ENCODE assay signal across 8 cellular contexts in genomic region chr21:39441502-39442475, GRCh38. TPM values are rescaled to one million over a fixed set of nuclear protein-coding genes. Genes with fewer than 3 reads are reported as not detected.
A peak's percentile ranks its signal among the peaks of the same experiment; 100 is the strongest.
DNase-seq lines count a peak whose midpoint lies in the region; ATAC-seq and TF ChIP-seq lines count a peak whose summit lies in the region.

No MANE protein-coding gene starts in this region.

- CTCF ChIA-PET in HEK293 (lab: Yijun Ruan, JAX) = interaction anchor here (0.6 to 5.7 kb wide), 49 partner anchors 8 to 1384 kb away, joined by 3 to 55 read pairs (median 4); partner anchors contain the start of genes HMGN1, PSMG1 and SH3BGR

- H3K36me3 ChIP-seq in HEK293 (ENCODE audit: control insufficient read depth in 2 of 2, insufficient read depth in 1 of 2, low read length in 2 of 2) (no peaks in the 10 kb centered on the region), gastroesophageal sphincter (no peaks in the 10 kb centered on the region)

- peaks cover 5% of the 10 kb centered on the region; the same call in 1 of the 2 replicates for H3K4me1 ChIP-seq in HEK293 (ENCODE audit: control insufficient read depth, insufficient read depth, low read length)
- peaks cover 5 to 17% (median 6%) of the 10 kb centered on the region in 3 donors for H3K4me1 ChIP-seq in gastroesophageal sphincter

- TF ChIP-seq POLR2A in gastroesophageal sphincter (IDR thresholded peaks at IDR 0.05) (no peak), GM18505 (IDR thresholded peaks at IDR 0.05; ENCODE audit: borderline replicate concordance, extremely low read depth, insufficient read depth, insufficient read length) (no peak)

- H3K4me3 ChIP-seq in HEK293 (ENCODE audit: low read depth, low read length) (no peak overlapping the region), gastroesophageal sphincter (no peak overlapping the region)

- TF ChIP-seq CTCF in HEK293 (tag by site-specific recombination; IDR thresholded peaks at IDR 0.05) = no peak; the same call in 1 of the 2 replicates
- peak; percentile 39 to 70 (median 60) for TF ChIP-seq CTCF in gastroesophageal sphincter (IDR thresholded peaks at IDR 0.05)

- no peak for TF ChIP-seq EP300 in gastroesophageal sphincter (IDR thresholded peaks at IDR 0.05)

- H3K27ac ChIP-seq in HEK293 (ENCODE audit: extremely low read depth, low read depth, low read length) (no peak overlapping the region), gastroesophageal sphincter (no peak overlapping the region)

- DNase-seq in NCI-H446 (lab: John Stamatoyannopoulos, UW) (peak; percentile 3 to 45), NCI-H446 treated with DMSO at 0.1 percent for 48 hours (lab: John Stamatoyannopoulos, UW) (no peak), NCI-H345 treated with DMSO at 0.1 percent for 48 hours (lab: John Stamatoyannopoulos, UW; ENCODE audit: unreplicated experiment) (peak; percentile 7)
- DNase-seq in activated CD4-positive, alpha-beta T cell treated with anti-CD3 and anti-CD28 coated beads, Interleukin-2, amount 50 U/mL, for 4 hours = peak; percentile 8 to 14
- peak; percentile 46 for DNase-seq in stimulated activated CD4-positive, alpha-beta T cell treated with anti-CD3 and anti-CD28 coated beads, Interleukin-15, amount 100 ng/mL, for 24 hours

- H3K9me3 ChIP-seq in HEK293 (ENCODE audit: control insufficient read depth, insufficient read depth, low read depth, low read length) = no peaks in the 10 kb centered on the region
- H3K9me3 ChIP-seq in gastroesophageal sphincter = no peaks in the 10 kb centered on the region

- POLR2A ChIA-PET in HEK293 (lab: Yijun Ruan, JAX) = no interaction called here

- 32 to 46% methylated on average over 9 to 13 of the region's 13 CpGs for WGBS in gastroesophageal sphincter (ENCODE audit: low coverage in 1 of 2), 2 donors

- H3K27me3 ChIP-seq in gastroesophageal sphincter = no peaks in the 10 kb centered on the region

- ATAC-seq in gastroesophageal sphincter = no peak
- no peak for ATAC-seq in GM18505 (IDR thresholded peaks at IDR 0.05; ENCODE audit: unreplicated experiment)

TF ChIP-seq in HEK293, 187 proteins besides CTCF, POLR2A, EP300 and RAD21:
- no peak for TF ChIP-seq ZNF223 (tag by site-specific recombination; IDR thresholded peaks at IDR 0.05)
- TF ChIP-seq SP3 (tag by site-specific recombination; IDR thresholded peaks at IDR 0.05) = no peak
- TF ChIP-seq ZFHX2 (tag by site-specific recombination; conservative IDR thresholded peaks at IDR 0.05) = peak; percentile 52
- TF ChIP-seq BCL11B (tag by site-specific recombination; IDR thresholded peaks at IDR 0.05; ENCODE audit: low read depth) = no peak
- peak; percentile 35; the same call in 1 of the 2 replicates for TF ChIP-seq ZBTB17 (tag by site-specific recombination; IDR thresholded peaks at IDR 0.05)
- TF ChIP-seq ZNF140 (tag by site-specific recombination; IDR thresholded peaks at IDR 0.05) = no peak
- peak; percentile 95 for TF ChIP-seq EGR2 (tag by site-specific recombination; IDR thresholded peaks at IDR 0.05; ENCODE audit: low read depth)
- TF ChIP-seq ZSCAN5A (tag by site-specific recombination; IDR thresholded peaks at IDR 0.05) = no peak
- no peak for TF ChIP-seq ZNF37A (tag by site-specific recombination; IDR thresholded peaks at IDR 0.05)
- no peak for TF ChIP-seq ZNF302 (tag by site-specific recombination; IDR thresholded peaks at IDR 0.05; ENCODE audit: low read depth)
- no peak for TF ChIP-seq ZNF398 (tag by site-specific recombination; IDR thresholded peaks at IDR 0.05)
- no peak for TF ChIP-seq ZNF426 (tag by site-specific recombination; IDR thresholded peaks at IDR 0.05)
- no peak for TF ChIP-seq ZNF341 (tag by site-specific recombination; IDR thresholded peaks at IDR 0.05; ENCODE audit: low read depth)
TF ChIP-seq in HEK293: peak in this region for 3.

RNA-seq across cellular contexts. Expression of gene LCA5L, which starts 3.8 kb away (rescaled TPM):
- total RNA-seq in gastroesophageal sphincter = 1 to 10 TPM in 3 of 4 donors, under 1 TPM in 1; 0.54 to 1.6 (median 1.2) TPM

RNA-seq across cellular contexts. Expression of gene SH3BGR, which starts 10.0 kb away (rescaled TPM):
- total RNA-seq in gastroesophageal sphincter = 10 to 100 TPM in 3 of 4 donors, 1 to 10 TPM in 1; 5.9 to 39.7 (median 30.5) TPM
